Comparison of ENCODE assay signal across 28 cellular contexts in genomic region chr15:52732551-52732950, GRCh38. TPM values are rescaled to one million over a fixed set of nuclear protein-coding genes. Genes with fewer than 3 reads are reported as not detected.
"Had no signal": no experiment of that assay in that cellular context is flagged by ENCODE, and none has a peak within 500 bp of the region (broad histone marks: within the 10 kb centered on the region; RNA-seq: fewer than 3 reads in every experiment).

No MANE protein-coding gene starts in this region.

- FAIRE-seq: bronchial epithelial cell, K562, TTC549 had no signal

- H3K4me3 ChIP-seq: K562 had no signal

- ATAC-seq: K562 had no signal

- DNase-seq: activated B cell treated with CpG ODN at 0.5 μM for 24 hours; activated CD4-positive, alpha-beta memory T cell treated with anti-CD3 and anti-CD28 coated beads for 36 hours; activated CD4-positive, alpha-beta T cell treated with anti-CD3 and anti-CD28 coated beads for 1 hour; activated CD4-positive, alpha-beta T cell treated with anti-CD3 and anti-CD28 coated beads, Interleukin-2, amount 10 ng/mL, durations not matched to agents 24 days and 14 days; activated gamma-delta T cell; activated naive CD4-positive, alpha-beta T cell treated with anti-CD3 and anti-CD28 coated beads for 36 hours; activated naive CD8-positive, alpha-beta T cell treated with anti-CD3 and anti-CD28 coated beads, Interleukin-2, amount 10 ng/mL, durations not matched to agents 7 days and 5 days; activated T-cell treated with anti-CD3 and anti-CD28 coated beads for 4 hours; activated T-cell treated with anti-CD3 and anti-CD28 coated beads, Interleukin-2, amount 50 U/mL, for 48 hours; aorta; central memory CD4-positive, alpha-beta T cell; NCI-H1092; NCI-H1417; NCI-H2029; NCI-H2107; NCI-H2171 treated with DMSO at 0.1 percent for 48 hours; NCI-H226; NCI-H526; NCI-H774; PC-3; SHP77 treated with DMSO at 0.1 percent for 48 hours; T1000 had no signal

RNA-seq across cellular contexts. Expression of gene ONECUT1, which starts 57.6 kb away (rescaled TPM):
- total RNA-seq: activated CD4-positive, alpha-beta memory T cell treated with anti-CD3 and anti-CD28 coated beads for 36 hours; activated CD4-positive, alpha-beta T cell treated with anti-CD3 and anti-CD28 coated beads, Interleukin-2, amount 10 ng/mL, durations not matched to agents 24 days and 14 days; activated CD8-positive, alpha-beta memory T cell treated with anti-CD3 and anti-CD28 coated beads for 36 hours; activated naive CD4-positive, alpha-beta T cell treated with anti-CD3 and anti-CD28 coated beads for 36 hours; activated naive CD8-positive, alpha-beta T cell treated with anti-CD3 and anti-CD28 coated beads, Interleukin-2, amount 10 ng/mL, durations not matched to agents 7 days and 5 days; activated T-helper 17 cell treated with anti-CD3 and anti-CD28 coated beads, Interleukin-2, amount 50 U/mL, for 72 hours; aorta; bronchial epithelial cell; K562; LHCN-M2; PC-3 had no signal
